Comparison of ENCODE assay signal across 26 cellular contexts in genomic region chr2:54928719-54929118, GRCh38.
"Had no signal": no experiment of that assay in that cellular context is flagged by ENCODE, and none has a peak within 500 bp of the region (broad histone marks: within the 10 kb centered on the region; RNA-seq: fewer than 3 reads in every experiment).

No MANE protein-coding gene starts in this region.

- H3K27me3 Mint-ChIP-seq: memory B cell; stimulated activated naive CD8-positive, alpha-beta T cell treated with anti-CD3 and anti-CD28 coated beads, Interleukin-15, amount 100 ng/mL, for 72 hours had no signal

- H3K27ac Mint-ChIP-seq: effector memory CD8-positive, alpha-beta T cell; immature natural killer cell; memory B cell; natural killer cell treated with Interleukin-12 subunit alpha and Interleukin-12 subunit beta and Interleukin-15 and Interleukin-18, amount 100 ng/mL, for 72 hours; neural progenitor cell; progenitor cell of endocrine pancreas had no signal

- H3K4me1 Mint-ChIP-seq: memory B cell; neural progenitor cell; stimulated activated naive CD8-positive, alpha-beta T cell treated with anti-CD3 and anti-CD28 coated beads, Interleukin-15, amount 100 ng/mL, for 72 hours had no signal

- H3K36me3 Mint-ChIP-seq: natural killer cell treated with Interleukin-12 subunit alpha and Interleukin-12 subunit beta and Interleukin-15 and Interleukin-18, amount 100 ng/mL, for 72 hours; neural progenitor cell had no signal

- H3K27me3 ChIP-seq: heart right ventricle, neural progenitor cell, thyroid gland, vagina had no signal

- H3K4me3 Mint-ChIP-seq: effector memory CD8-positive, alpha-beta T cell; immature natural killer cell; memory B cell; natural killer cell treated with Interleukin-12 subunit alpha and Interleukin-12 subunit beta and Interleukin-15 and Interleukin-18, amount 100 ng/mL, for 72 hours; neural progenitor cell; stimulated activated naive CD8-positive, alpha-beta T cell treated with anti-CD3 and anti-CD28 coated beads, Interleukin-15, amount 100 ng/mL, for 72 hours had no signal

- H3K27ac ChIP-seq: coronary artery, heart right ventricle, lower lobe of right lung, neural progenitor cell, parathyroid adenoma, thyroid gland, vagina had no signal

- H3K36me3 ChIP-seq: heart right ventricle, lower lobe of right lung, neural progenitor cell, thyroid gland, vagina had no signal

- ATAC-seq: effector memory CD8-positive, alpha-beta T cell; heart right ventricle; left ventricle myocardium superior; lower lobe of right lung; natural killer cell treated with Interleukin-12 subunit alpha and Interleukin-12 subunit beta and Interleukin-15 and Interleukin-18, amount 100 ng/mL, for 72 hours; sciatic nerve; stimulated activated naive CD8-positive, alpha-beta T cell treated with anti-CD3 and anti-CD28 coated beads, Interleukin-15, amount 100 ng/mL, for 72 hours had no signal

- H3K9me3 Mint-ChIP-seq: effector memory CD8-positive, alpha-beta T cell; immature natural killer cell; memory B cell had no signal

- H3K9me3 ChIP-seq: heart right ventricle, lower lobe of right lung, thyroid gland, vagina had no signal

- DNase-seq: dermis blood vessel endothelial cell; effector memory CD8-positive, alpha-beta T cell; foreskin fibroblast; glutamatergic neuron; heart right ventricle; immature natural killer cell; islet precursor cell; left ventricle myocardium superior; lower lobe of right lung; stimulated activated CD4-positive, alpha-beta T cell treated with anti-CD3 and anti-CD28 coated beads, Interleukin-12 subunit alpha, Interleukin-12 subunit beta, amount 100 ng/mL, for 4 hours; stimulated activated CD4-positive, alpha-beta T cell treated with anti-CD3 and anti-CD28 coated beads, Interleukin-1b, Interleukin-23, amount 100 ng/mL, for 48 hours; stimulated activated CD4-positive, alpha-beta T cell treated with anti-CD3 and anti-CD28 coated beads, Interleukin-4, amount 100 ng/mL, for 1 hour; stimulated activated CD8-positive, alpha-beta memory T cell treated with anti-CD3 and anti-CD28 coated beads, Interleukin-4, amount 100 ng/mL, for 48 hours; stimulated activated naive CD4-positive, alpha-beta T cell; stimulated activated naive CD8-positive, alpha-beta T cell treated with anti-CD3 and anti-CD28 coated beads, Interleukin-15, amount 100 ng/mL, for 72 hours; thyroid gland; trophoblast cell had no signal

- H3K4me3 ChIP-seq: coronary artery, heart right ventricle, lower lobe of right lung, neural progenitor cell, smooth muscle cell, thyroid gland, vagina had no signal

- H3K4me1 ChIP-seq: lower lobe of right lung, neural progenitor cell, parathyroid adenoma, vagina had no signal
